ENCODE assay signal across 26 cellular contexts in the genomic region with DNA sequence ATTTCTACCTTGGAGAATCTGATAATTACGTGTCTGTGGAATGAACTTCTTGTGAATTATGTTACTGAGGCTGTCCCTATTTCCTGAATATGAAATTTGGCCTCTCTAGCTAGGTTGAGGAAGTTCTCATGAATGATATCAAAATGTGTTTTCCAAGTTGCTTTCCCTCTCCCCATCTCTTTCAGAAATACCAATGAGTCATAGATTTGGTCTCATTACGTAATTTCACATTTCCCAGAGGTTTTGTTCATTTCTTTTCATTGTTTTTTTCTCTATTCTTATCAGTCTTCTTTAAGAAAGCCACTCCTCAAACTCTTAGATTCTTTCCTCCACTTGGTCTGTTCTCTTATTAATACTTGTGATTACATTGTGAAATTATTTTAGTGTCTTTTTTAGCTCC.
DNase-seq lines count a peak whose midpoint lies in the region; ATAC-seq and TF ChIP-seq lines count a peak whose summit lies in the region.
"Had no signal": no experiment of that assay in that cellular context is flagged by ENCODE, and none has a peak within 500 bp of the region (broad histone marks: within the 10 kb centered on the region; RNA-seq: fewer than 3 reads in every experiment).

No MANE protein-coding gene starts in this region.

- no peak overlapping the region for H3K4me3 ChIP-seq in mammary epithelial cell (replicated peaks in 1 of 3; ENCODE audit: insufficient read depth in 1 of 3, low read depth in 2 of 3, low read length in 3 of 3)
- no peak overlapping the region for H3K4me3 ChIP-seq in MM.1S (ENCODE audit: low read length)
- H3K4me3 ChIP-seq: adrenal gland, GM23338, heart left ventricle, MG63, neural progenitor cell, tibial artery had no signal

- dilution Hi-C loops in mammary epithelial cell (cut with HindIII; ENCODE audit: low sequenced_read_pairs) = no loop called here

- H3K4me2 ChIP-seq in mammary epithelial cell (ENCODE audit: insufficient read depth, low read depth, low read length) (no peak overlapping the region), MM.1S (ENCODE audit: low read depth, low read length) (no peak overlapping the region)
- H3K4me2 ChIP-seq: GM23338, neural progenitor cell had no signal

- H3K36me3 ChIP-seq in mammary epithelial cell (ENCODE audit: insufficient read depth, low read length) = no peaks in the 10 kb centered on the region
- H3K36me3 ChIP-seq in MM.1S (replicated peaks; ENCODE audit: insufficient read depth, low read length) = no peaks in the 10 kb centered on the region
- H3K36me3 ChIP-seq: adrenal gland, heart left ventricle, MG63, neural progenitor cell, tibial artery had no signal

- no peak for ATAC-seq in HG03571 (IDR thresholded peaks at IDR 0.05; ENCODE audit: unreplicated experiment)
- no peak for ATAC-seq in GM18519 (IDR thresholded peaks at IDR 0.05; ENCODE audit: low FRiP score, unreplicated experiment)
- ATAC-seq: GM23338; heart left ventricle; sciatic nerve; SK-N-SH treated with all-trans-retinoic acid at 6 μM for 48 hours; stimulated activated naive CD8-positive, alpha-beta T cell treated with anti-CD3 and anti-CD28 coated beads, Interleukin-15, amount 100 ng/mL, for 72 hours had no signal

- WGBS in mammary epithelial cell (ENCODE audit: low coverage, missing lambda C conversion rate) = 26% methylated on average over 2 of the region's 2 CpGs

- CTCF ChIA-PET in mammary epithelial cell (lab: Charles Lee; ENCODE audit: low non-redundant PET) = no interaction called here

- H3K9me3 ChIP-seq in mammary epithelial cell (replicated peaks; ENCODE audit: insufficient read depth, low read length) = peaks cover 14% of the 10 kb centered on the region
- no peaks in the 10 kb centered on the region for H3K9me3 ChIP-seq in MM.1S (replicated peaks; ENCODE audit: insufficient read depth, low read length)
- H3K9me3 ChIP-seq: adrenal gland had no signal

- H3K4me1 ChIP-seq in mammary epithelial cell (ENCODE audit: insufficient read depth, low read length) = no peaks in the 10 kb centered on the region
- no peaks in the 10 kb centered on the region for H3K4me1 ChIP-seq in MM.1S (ENCODE audit: low read length)
- H3K4me1 ChIP-seq: adrenal gland, heart left ventricle, neural progenitor cell, tibial artery had no signal

- H3K79me2 ChIP-seq in mammary epithelial cell (ENCODE audit: insufficient read depth, low read length) = no peaks in the 10 kb centered on the region
- no peaks in the 10 kb centered on the region for H3K79me2 ChIP-seq in MM.1S (ENCODE audit: low read length)

- no peak for TF ChIP-seq CTCF in mammary epithelial cell (conservative IDR thresholded peaks at IDR 0.05 in 1 of 2, IDR thresholded peaks at IDR 0.05 in 1 of 2; ENCODE audit: extremely low read depth in 1 of 2, insufficient read depth in 1 of 2, low read depth in 1 of 2, low read length in 2 of 2)
- no peak for TF ChIP-seq CTCF in MM.1S (IDR thresholded peaks at IDR 0.05; ENCODE audit: low read length)

- H3K9ac ChIP-seq in mammary epithelial cell (ENCODE audit: insufficient read depth, low read length) (no peak overlapping the region), MM.1S (ENCODE audit: low read length) (no peak overlapping the region)
- H3K9ac ChIP-seq: neural progenitor cell had no signal

- no TSS peak for BruUV-seq in mammary epithelial cell (replicated peaks; lab: Mats Ljungman, UMichigan)

- no peaks in the 10 kb centered on the region for H3F3A ChIP-seq in MM.1S (ENCODE audit: insufficient read depth, low read length)

- no peaks in the 10 kb centered on the region for H3K27me3 ChIP-seq in mammary epithelial cell (ENCODE audit: insufficient read depth, low read length)
- H3K27me3 ChIP-seq in MM.1S (replicated peaks; ENCODE audit: insufficient read depth, low read length) = no peaks in the 10 kb centered on the region
- H3K27me3 ChIP-seq: adrenal gland, heart left ventricle, MG63, neural progenitor cell, tibial artery had no signal

- no peaks in the 10 kb centered on the region for H4K20me1 ChIP-seq in mammary epithelial cell (ENCODE audit: insufficient read depth, low read length)
- no peaks in the 10 kb centered on the region for H4K20me1 ChIP-seq in MM.1S (ENCODE audit: insufficient read depth, low read length)

- in situ Hi-C loops in mammary epithelial cell (cut with MboI; ENCODE audit: low sequenced_read_pairs in 2 of 2) = no loop called here

- intact Hi-C loops in mammary epithelial cell (cut with micrococcal nuclease) = no loop called here

- DNase-seq in HT1080 (ENCODE audit: low read depth) = peak; percentile 51
- peak; percentile 72 for DNase-seq in NCI-H226
- peak; percentile 41 for DNase-seq in mammary epithelial cell
- peak; percentile 67 for DNase-seq in renal cortical epithelial cell (ENCODE audit: low read depth)
- no peak for DNase-seq in MM.1S
- DNase-seq: activated CD4-positive, alpha-beta T cell treated with anti-CD3 and anti-CD28 coated beads for 4 hours; activated CD8-positive, alpha-beta memory T cell treated with anti-CD3 and anti-CD28 coated beads for 24 hours; activated T-cell treated with anti-CD3 and anti-CD28 coated beads, Interleukin-2, amount 50 U/mL, for 1 hour; adrenal gland; CD4-positive, alpha-beta memory T cell; GF-D8; heart left ventricle; IMR-90; MG63; NCI-H187; NCI-H526; posterior cingulate gyrus; stimulated activated naive CD8-positive, alpha-beta T cell treated with anti-CD3 and anti-CD28 coated beads, Interleukin-15, amount 100 ng/mL, for 72 hours; tibial artery had no signal

- no peak overlapping the region for H2AFZ ChIP-seq in mammary epithelial cell (ENCODE audit: low read depth, low read length)
- no peak overlapping the region for H2AFZ ChIP-seq in MM.1S (ENCODE audit: low read length)
- H2AFZ ChIP-seq: GM23338, neural progenitor cell had no signal

- no peaks in the 10 kb centered on the region for H3K9me2 ChIP-seq in MM.1S (replicated peaks; ENCODE audit: insufficient read depth, low read length)

- H3K27ac ChIP-seq in mammary epithelial cell (ENCODE audit: insufficient read depth, low read depth, low read length) = no peak overlapping the region
- no peak overlapping the region for H3K27ac ChIP-seq in MM.1S (ENCODE audit: low read length)
- H3K27ac ChIP-seq: adrenal gland, heart left ventricle, HL-60, neural progenitor cell, tibial artery had no signal
